17 cellular contexts compared by ENCODE assay signal in the genomic region with DNA sequence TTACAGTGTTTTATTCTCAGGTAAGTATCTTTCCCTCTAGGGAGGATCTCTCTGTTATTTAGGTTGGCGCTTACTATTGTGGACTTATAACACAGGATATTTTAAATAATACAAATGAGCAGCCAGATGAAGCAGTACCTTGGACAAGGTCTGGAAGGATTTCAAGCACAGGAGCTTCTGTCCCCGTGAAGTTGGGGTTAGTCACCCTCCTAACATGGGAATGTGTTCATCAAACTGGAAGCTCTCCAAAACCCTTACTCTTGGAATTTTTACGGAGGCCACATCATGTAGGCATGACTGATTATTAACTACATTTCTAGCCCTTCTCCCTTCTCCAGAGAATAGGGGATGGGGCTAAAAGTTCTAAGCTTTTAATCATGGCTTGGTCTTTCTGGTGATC. TPM values are rescaled to one million over a fixed set of nuclear protein-coding genes. Genes with fewer than 3 reads are reported as not detected.
DNase-seq lines count a peak whose midpoint lies in the region; ATAC-seq, FAIRE-seq and TF ChIP-seq lines count a peak whose summit lies in the region.
"Had no signal": no experiment of that assay in that cellular context is flagged by ENCODE, and none has a peak within 500 bp of the region (broad histone marks: within the 10 kb centered on the region; RNA-seq: fewer than 3 reads in every experiment).

No MANE protein-coding gene starts in this region.

- H3K27me3 ChIP-seq in fibroblast of lung (ENCODE audit: control insufficient read depth, insufficient read depth, low read length), result no peaks in the 10 kb centered on the region
- H3K27me3 ChIP-seq: neutrophil, SJSA1 had no signal

- no peak overlapping the region for H3K4me2 ChIP-seq in fibroblast of lung (ENCODE audit: extremely low read depth, insufficient read depth, low read length)

- ATAC-seq in esophagus mucosa (no peak), GM18517 (IDR thresholded peaks at IDR 0.05; ENCODE audit: unreplicated experiment) (no peak)
- ATAC-seq: stimulated activated naive CD8-positive, alpha-beta T cell treated with anti-CD3 and anti-CD28 coated beads, Interleukin-15, amount 100 ng/mL, for 72 hours had no signal

- FAIRE-seq in H54 (lab: Jason Lieb, UNC) (no peak), D721Med (lab: Jason Lieb, UNC) (no peak)
- FAIRE-seq: H1 had no signal

- no peak overlapping the region for H3K9ac ChIP-seq in fibroblast of lung (ENCODE audit: insufficient read depth, low read length)

- TF ChIP-seq CTCF in RWPE1 (conservative IDR thresholded peaks at IDR 0.05; ENCODE audit: low read depth), result no peak
- TF ChIP-seq CTCF in fibroblast of lung (conservative IDR thresholded peaks at IDR 0.05 in 1 of 2, IDR thresholded peaks at IDR 0.05 in 1 of 2; ENCODE audit: low read depth in 1 of 2, low read length in 2 of 2), result no peak
- TF ChIP-seq CTCF in D721Med (IDR thresholded peaks at IDR 0.05; ENCODE audit: insufficient read depth, missing control alignments), result no peak
- TF ChIP-seq CTCF in GM20000 (IDR thresholded peaks at IDR 0.05; ENCODE audit: extremely low read depth, missing control alignments), result no peak

- no peaks in the 10 kb centered on the region for H3K36me3 ChIP-seq in fibroblast of lung (ENCODE audit: control insufficient read depth, insufficient read depth, low read length)
- H3K36me3 ChIP-seq: neutrophil, SJSA1 had no signal

- no peak overlapping the region for H2AFZ ChIP-seq in fibroblast of lung (ENCODE audit: low read length)

- no peaks in the 10 kb centered on the region for H3K9me3 ChIP-seq in fibroblast of lung (ENCODE audit: control insufficient read depth, insufficient read depth, low read depth, low read length)
- H3K9me3 ChIP-seq: neutrophil, SJSA1 had no signal

- CTCF ChIA-PET in RWPE1 (lab: Yijun Ruan, JAX), result no interaction called here

- no peaks in the 10 kb centered on the region for H4K20me1 ChIP-seq in fibroblast of lung (ENCODE audit: control insufficient read depth, extremely low read depth, insufficient read depth, low read length)

- H3K79me2 ChIP-seq in fibroblast of lung (ENCODE audit: control insufficient read depth, insufficient read depth, low read length), result no peaks in the 10 kb centered on the region

- TF ChIP-seq POLR2A in H54 (IDR thresholded peaks at IDR 0.05; ENCODE audit: low read depth, low read length), result no peak

- H3K4me3 ChIP-seq in fibroblast of lung (replicated peaks in 1 of 4; ENCODE audit: control extremely low read depth in 1 of 4, insufficient read depth in 1 of 4, low read depth in 3 of 4, low read length in 4 of 4) (no peak overlapping the region), skeletal muscle cell (ENCODE audit: low read depth, low read length) (no peak overlapping the region)
- H3K4me3 ChIP-seq: SJSA1 had no signal

- H3K27ac ChIP-seq in RWPE1 (no peak overlapping the region), fibroblast of lung (ENCODE audit: insufficient read depth, low read length) (no peak overlapping the region)
- H3K27ac ChIP-seq: HL-60, neutrophil, SJSA1, VCaP had no signal

- H3K4me1 ChIP-seq in fibroblast of lung (ENCODE audit: control insufficient read depth, extremely low read depth, insufficient read depth, low read length), result no peaks in the 10 kb centered on the region

- DNase-seq in H54 (ENCODE audit: insufficient read length, low spot score), result peak; percentile 9
- DNase-seq in RWPE1 (ENCODE audit: low spot score), result peak; percentile 50
- peak; percentile 48 to 59 for DNase-seq in fibroblast of lung (ENCODE audit: low read depth in 2 of 2)
- DNase-seq in skeletal muscle cell (ENCODE audit: low read depth), result peak; percentile 64
- no peak for DNase-seq in D721Med (ENCODE audit: insufficient read length, low spot score)
- no peak for DNase-seq in GM20000 (ENCODE audit: low spot score)
- DNase-seq: activated gamma-delta T cell; CD4-positive, alpha-beta memory T cell; GDM1; stimulated activated naive CD8-positive, alpha-beta T cell treated with anti-CD3 and anti-CD28 coated beads, Interleukin-15, amount 100 ng/mL, for 72 hours had no signal

- POLR2A ChIA-PET in RWPE1 (lab: Yijun Ruan, JAX; ENCODE audit: low non-redundant PET), result no interaction called here

RNA-seq across cellular contexts. Expression of gene SPRY2, which starts 38.3 kb away (rescaled TPM):
- total RNA-seq in fibroblast of lung (9.8 and 13.0 TPM in 2 replicates), esophagus mucosa (11.8 TPM)
- polyA plus RNA-seq in fibroblast of lung, result 16.2 and 82.6 TPM in 2 replicates
- 8.5 and 40.7 TPM in 2 replicates for polyA plus RNA-seq in fibroblast of lung (2012)
- 20.0 and 89.7 TPM in 2 replicates for polyA minus RNA-seq in fibroblast of lung (ENCODE audit: low replicate concordance)
- polyA plus RNA-seq: CD4-positive, alpha-beta memory T cell had no signal

Comparison
In these comparisons a context has a peak if more than half of its experiments do, and no peak if none do; other contexts are left out.
1. DNase-seq: peak in H54 (single experiment), RWPE1 (single experiment), fibroblast of lung (2 of 2) and skeletal muscle cell (single experiment); none in D721Med (single experiment) and GM20000 (single experiment).